10 cellular contexts compared by ENCODE assay signal in genomic region chr7:19117870-19118608, GRCh38. TPM values are rescaled to one million over a fixed set of nuclear protein-coding genes. Genes with fewer than 3 reads are reported as not detected.
DNase-seq lines count a peak whose midpoint lies in the region; TF ChIP-seq lines count a peak whose summit lies in the region.
"Had no signal": no experiment of that assay in that cellular context is flagged by ENCODE, and none has a peak within 500 bp of the region (broad histone marks: within the 10 kb centered on the region; RNA-seq: fewer than 3 reads in every experiment).

No MANE protein-coding gene starts in this region.

- TF ChIP-seq CTCF in MM.1S (IDR thresholded peaks at IDR 0.05; ENCODE audit: low read length), result no peak
- TF ChIP-seq CTCF in ovary (IDR thresholded peaks at IDR 0.05), result no peak

- H3K27me3 ChIP-seq in MM.1S (replicated peaks; ENCODE audit: insufficient read depth, low read length), result peaks cover 6% of the 10 kb centered on the region; the same call in 1 of the 2 replicates
- no peaks in the 10 kb centered on the region for H3K27me3 ChIP-seq in ovary

- peak overlapping the region; percentile 84 for H2AFZ ChIP-seq in MM.1S (ENCODE audit: low read length)
- H2AFZ ChIP-seq: PC-9 had no signal

- H3K9ac ChIP-seq in MM.1S (ENCODE audit: low read length), result peak overlapping the region; percentile 23; the same call in 1 of the 2 replicates

- H3K4me3 ChIP-seq in MM.1S (ENCODE audit: low read length) (peak overlapping the region; percentile 66), ovary (peak overlapping the region; percentile 69)
- H3K4me3 ChIP-seq: PC-9 had no signal

- H3K9me3 ChIP-seq in MM.1S (replicated peaks; ENCODE audit: insufficient read depth, low read length) (no peaks in the 10 kb centered on the region), ovary (no peaks in the 10 kb centered on the region)

- peak overlapping the region; percentile 83 for H3K4me2 ChIP-seq in MM.1S (ENCODE audit: low read depth, low read length)
- H3K4me2 ChIP-seq: PC-9 had no signal

- H4K20me1 ChIP-seq in MM.1S (ENCODE audit: insufficient read depth, low read length), result no peaks in the 10 kb centered on the region

- DNase-seq in COLO668 (lab: John Stamatoyannopoulos, UW; ENCODE audit: unreplicated experiment) (peak; percentile 45), MM.1S (no peak), fibroblast of peridontal ligament (ENCODE audit: extremely low read depth) (peak; percentile 43), ovary (peak in 1 of 5 donors; percentile 26), HEK293T (ENCODE audit: extremely low spot score) (no peak), CD1c-positive myeloid dendritic cell (ENCODE audit: extremely low spot score) (no peak), NCI-H2196 treated with DMSO at 0.1 percent for 48 hours (lab: John Stamatoyannopoulos, UW; ENCODE audit: unreplicated experiment) (no peak)
- no peak for DNase-seq in effector CD4-positive, alpha-beta T cell

- H3K36me3 ChIP-seq in MM.1S (replicated peaks; ENCODE audit: insufficient read depth, low read length) (no peaks in the 10 kb centered on the region), ovary (no peaks in the 10 kb centered on the region)

- no peak overlapping the region for H3K27ac ChIP-seq in MM.1S (ENCODE audit: low read length)
- H3K27ac ChIP-seq in ovary, result no peak overlapping the region
- H3K27ac ChIP-seq: PC-9 had no signal

- no peaks in the 10 kb centered on the region for H3K79me2 ChIP-seq in MM.1S (ENCODE audit: low read length)

- POLR2A ChIA-PET in HEK293T (lab: Yijun Ruan, JAX), result interaction anchor here (0.6 to 2.4 kb wide), 2 partner anchors 12 to 240 kb away, joined by 3 to 22 read pairs; no protein-coding TSS in a partner anchor

- 0 out of 2 replicates have a peak, but pooled peaks cover 4% of the 10 kb centered on the region for H3K4me1 ChIP-seq in MM.1S (ENCODE audit: low read length)
- peaks cover 2% of the 10 kb centered on the region for H3K4me1 ChIP-seq in ovary (ENCODE audit: insufficient read depth)

- no peaks in the 10 kb centered on the region for H3K9me2 ChIP-seq in MM.1S (replicated peaks; ENCODE audit: insufficient read depth, low read length)

- CTCF ChIA-PET in HEK293T (lab: Yijun Ruan, JAX), result no interaction called here

- TF ChIP-seq POLR2A in ovary (IDR thresholded peaks at IDR 0.05), result no peak

- no peaks in the 10 kb centered on the region for H3F3A ChIP-seq in MM.1S (ENCODE audit: insufficient read depth, low read length)

- 8 to 19% (median 10%) methylated on average over 41 to 51 of the region's 51 CpGs for WGBS in ovary, 3 donors

- intact Hi-C loops in ovary (cut with DNase I), result no loop called here

- no peak for TF ChIP-seq EP300 in ovary (IDR thresholded peaks at IDR 0.05)

TF ChIP-seq in HEK293T, 16 proteins besides CTCF, POLR2A, EP300 and RAD21:
- TF ChIP-seq FOXK2 (IDR thresholded peaks at IDR 0.05), result no peak
- TF ChIP-seq PKNOX1 (IDR thresholded peaks at IDR 0.05), result no peak

RNA-seq across cellular contexts. Expression of gene TWIST1, which starts 0.6 kb away (rescaled TPM):
- 1 to 10 TPM; 2.7 to 8.6 (median 5.0) TPM for total RNA-seq in ovary
- 1 to 10 TPM; 4.3 to 6.9 TPM for polyA plus RNA-seq in ovary

RNA-seq across cellular contexts. Expression of gene FERD3L, which starts 27.2 kb away (rescaled TPM):
- total RNA-seq in ovary, result not detected
- not detected for polyA plus RNA-seq in ovary
- total RNA-seq: cerebellum, PC-9 had no signal

Comparison
In these comparisons a context has a peak if more than half of its experiments do, and no peak if none do; other contexts are left out.
1. DNase-seq: peak in COLO668 (single experiment) and fibroblast of peridontal ligament (single experiment); none in MM.1S (single experiment), HEK293T (single experiment), effector CD4-positive, alpha-beta T cell (single experiment), CD1c-positive myeloid dendritic cell (single experiment) and NCI-H2196 treated with DMSO at 0.1 percent for 48 hours (single experiment).